Comparison of ENCODE assay signal across 8 cellular contexts in genomic region chr1:174022080-174022975, GRCh38. TPM values are rescaled to one million over a fixed set of nuclear protein-coding genes. Genes with fewer than 3 reads are reported as not detected.
DNase-seq lines count a peak whose midpoint lies in the region; ATAC-seq and TF ChIP-seq lines count a peak whose summit lies in the region.

Gene RC3H1 (minus strand): TSS chr1:174022357. CDS start chr1:173992985, 29,372 bp downstream.

- H3K27ac ChIP-seq in psoas muscle, result peak within 1 kb of the TSS; percentile 94
- H3K27ac ChIP-seq in urinary bladder (ENCODE audit: low read depth), result peak within 1 kb of the TSS; percentile 97

- WGBS in psoas muscle, 3 donors, result 0 to 1% (median 0%) methylated on average over 57 to 78 of the region's 78 CpGs
- WGBS in urinary bladder, result under 1% methylated on average over 78 of the region's 78 CpGs

- H3K36me3 ChIP-seq in psoas muscle (ENCODE audit: insufficient read depth in 1 of 2, low read depth in 1 of 2) (no peaks in the 10 kb centered on the region), urinary bladder (ENCODE audit: insufficient read depth) (no peaks in the 10 kb centered on the region)

- TF ChIP-seq CTCF in GM13977 (IDR thresholded peaks at IDR 0.05; ENCODE audit: extremely low read depth, insufficient read depth, missing control alignments) (no peak), psoas muscle (IDR thresholded peaks at IDR 0.05) (no peak)

- H3K4me1 Mint-ChIP-seq in T-helper 17 cell, result peaks cover 32% of the 10 kb centered on the region

- peak within 1 kb of the TSS; percentile 99 for H3K4me3 Mint-ChIP-seq in T-helper 17 cell

- ATAC-seq in HG02840 (IDR thresholded peaks at IDR 0.05; ENCODE audit: low FRiP score, unreplicated experiment) (peak; percentile 89), T-helper 17 cell (peak; percentile 92), left cardiac atrium (peak; percentile 98 to 99), psoas muscle (peak; percentile 92 to 97 (median 97))

- H3K27me3 ChIP-seq in psoas muscle (ENCODE audit: insufficient read depth in 3 of 3, low read length in 2 of 3), result no peaks in the 10 kb centered on the region

- H3K27me3 Mint-ChIP-seq in T-helper 17 cell, result no peaks in the 10 kb centered on the region

- in situ Hi-C loops in GM13977 (cut with MboI; ENCODE audit: low pct_unique_long_range_greater_than_20kb, low sequenced_read_pairs, unreplicated experiment), result no loop called here

- H3K27ac Mint-ChIP-seq in T-helper 17 cell, result peak within 1 kb of the TSS; percentile 97

- H3K36me3 Mint-ChIP-seq in T-helper 17 cell (ENCODE audit: low read depth), result peaks cover 7% of the 10 kb centered on the region

- DNase-seq in GM13977 (ENCODE audit: low spot score) (peak; percentile 93), NCI-H146 treated with DMSO at 0.1 percent for 48 hours (lab: John Stamatoyannopoulos, UW; ENCODE audit: unreplicated experiment) (peak; percentile 79), T-helper 17 cell (peak; percentile 80 to 89 (median 87)), amniotic stem cell (lab: John Stamatoyannopoulos, UW) (peak; percentile 74), left cardiac atrium (peak; percentile 91), psoas muscle (peak; percentile 90 to 95)

- H3K9me3 ChIP-seq in T-helper 17 cell (ENCODE audit: control insufficient read depth, low read length, poor library complexity, severe bottlenecking) (no peaks in the 10 kb centered on the region), psoas muscle (no peaks in the 10 kb centered on the region)

- H3K4me1 ChIP-seq in psoas muscle (peaks cover 41% of the 10 kb centered on the region), urinary bladder (ENCODE audit: insufficient read depth) (no peaks in the 10 kb centered on the region)

- H3K4me3 ChIP-seq in psoas muscle (peak within 1 kb of the TSS; percentile 92), urinary bladder (ENCODE audit: low read depth, low read length) (peak within 1 kb of the TSS; percentile 94)

- intact Hi-C loops in left cardiac atrium (cut with DNase I), result loop anchor here in 1 of 2 donors (5.0 to 10.0 kb wide), 2 partner anchors 52 to 140 kb away; no protein-coding TSS in a partner anchor
- intact Hi-C loops in psoas muscle (cut with DNase I), result loop anchor here (2.0 to 10.0 kb wide), 3 partner anchors 135 to 546 kb away; partner anchors contain the start of genes RABGAP1L (in 2 of the 2) and PRDX6 (in 1 of the 2)

RNA-seq across cellular contexts. Expression of gene RC3H1, which starts in this region (rescaled TPM):
- total RNA-seq in T-helper 17 cell (10 to 100 TPM; 41.7 to 50.0 TPM), left cardiac atrium (10 to 100 TPM; 21.1 to 21.9 TPM), psoas muscle (10 to 100 TPM; 21.8 to 39.1 (median 29.4) TPM), urinary bladder (43.3 TPM)
- polyA plus RNA-seq in psoas muscle (10 to 100 TPM in 1 of 3 donors, 1 to 10 TPM in 2; 2.9 to 23.0 (median 5.7) TPM), urinary bladder (3.7 TPM)

Comparison
In these comparisons a context has a peak if more than half of its experiments do, and no peak if none do; other contexts are left out.
1. Peak in every context shown above with its lines: DNase-seq, ATAC-seq, H3K4me3 ChIP-seq and H3K27ac ChIP-seq.